7 cellular contexts compared by ENCODE assay signal in the genomic region with DNA sequence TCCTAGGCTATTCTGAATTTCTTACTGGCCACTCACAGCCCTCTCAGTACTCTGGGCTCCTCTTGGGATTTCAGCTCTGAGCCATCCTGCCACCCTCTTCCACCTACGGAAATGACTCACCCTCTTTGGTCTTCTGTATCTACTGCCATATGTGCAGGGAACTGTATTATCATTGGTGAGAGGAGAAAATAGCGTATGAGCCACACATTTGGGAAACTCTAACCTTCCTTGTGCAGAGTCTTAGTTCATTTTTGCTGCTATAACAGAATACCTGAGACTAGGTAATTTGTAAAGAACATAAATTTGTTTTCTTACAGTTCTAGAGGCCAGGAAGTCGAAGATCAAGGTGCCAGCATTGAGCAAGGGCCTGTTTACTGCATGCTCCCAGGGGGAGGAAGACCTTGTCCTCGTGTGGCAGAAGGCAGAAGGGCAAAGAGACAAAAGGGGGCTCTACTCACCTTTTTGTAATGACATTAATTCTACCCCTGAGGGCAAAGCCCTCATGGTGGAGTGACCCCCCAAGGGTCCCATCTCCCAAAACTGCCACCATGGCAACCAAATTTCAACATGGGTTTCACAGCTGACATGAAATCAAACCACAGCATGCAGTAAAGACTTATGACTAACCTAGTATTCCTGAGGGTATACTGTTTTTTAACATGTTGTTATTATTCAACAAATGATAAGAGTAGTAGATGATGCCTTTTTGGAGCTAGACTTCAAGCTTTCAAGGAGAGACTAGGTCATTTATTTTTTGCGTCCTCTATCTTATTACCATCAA.
DNase-seq lines count a peak whose midpoint lies in the region; ATAC-seq and TF ChIP-seq lines count a peak whose summit lies in the region.

No MANE protein-coding gene starts in this region.

- DNase-seq in GM03348 (ENCODE audit: low spot score) = peak; percentile 86
- peak; percentile 41 for DNase-seq in NCI-H1436 treated with DMSO at 0.1 percent for 48 hours (lab: John Stamatoyannopoulos, UW)
- peak; percentile 92 for DNase-seq in astrocyte of the spinal cord (ENCODE audit: low read depth, low spot score)
- peak; percentile 80 for DNase-seq in non-pigmented ciliary epithelial cell (ENCODE audit: low read depth)
- DNase-seq in cortex of kidney (lab: John Stamatoyannopoulos, UW) = no peak

- no peak overlapping the region for H3K4me3 ChIP-seq in astrocyte of the spinal cord (ENCODE audit: low read depth, low read length)

- TF ChIP-seq CTCF in astrocyte of the spinal cord (IDR thresholded peaks at IDR 0.05; ENCODE audit: low read depth, low read length) = no peak

- in situ Hi-C loops in astrocyte of the spinal cord (cut with HindIII; ENCODE audit: low sequenced_read_pairs) = no loop called here

- ATAC-seq in HG02798 (IDR thresholded peaks at IDR 0.05; ENCODE audit: poor library complexity, unreplicated experiment) (no peak), GM18498 (IDR thresholded peaks at IDR 0.05; ENCODE audit: unreplicated experiment) (no peak)
